ENCODE assay signal across 8 cellular contexts in the genomic region with DNA sequence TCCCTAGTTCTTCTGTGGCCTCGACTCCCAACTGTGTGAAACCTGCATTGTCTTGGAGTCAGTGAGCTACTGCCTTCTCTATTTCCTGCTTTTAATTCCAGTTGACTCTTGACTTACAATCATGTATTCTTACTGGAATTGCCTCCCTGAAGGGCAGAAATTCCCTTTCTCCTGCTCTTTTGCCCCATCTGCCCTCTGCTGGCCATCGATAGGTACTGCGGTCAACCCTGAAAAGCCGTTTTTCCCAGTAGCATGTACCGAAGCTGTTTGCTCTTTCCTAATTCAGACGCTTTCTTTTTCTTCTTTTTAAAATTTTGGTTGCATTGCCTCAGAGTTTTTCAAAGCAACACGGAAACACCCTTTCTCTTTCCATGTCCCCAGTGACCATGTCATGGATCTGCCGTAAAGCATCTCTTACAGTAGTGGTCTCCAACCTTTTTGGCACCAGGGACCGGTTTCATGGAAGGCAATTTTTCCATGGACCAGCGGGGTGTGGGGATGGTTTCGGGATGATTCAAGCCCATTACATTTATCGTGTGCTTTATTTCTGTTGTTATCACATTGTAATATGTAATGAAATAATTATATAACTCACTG.
DNase-seq lines count a peak whose midpoint lies in the region; ATAC-seq and TF ChIP-seq lines count a peak whose summit lies in the region.

No MANE protein-coding gene starts in this region.

- ATAC-seq in DND-41 (ENCODE audit: insufficient read depth, low read depth) (peak; percentile 45; the same call in 1 of the 3 replicates), GM21390 (IDR thresholded peaks at IDR 0.05; ENCODE audit: unreplicated experiment) (no peak)

- no peaks in the 10 kb centered on the region for H4K20me1 ChIP-seq in DND-41 (ENCODE audit: insufficient read depth, low read length)

- in situ Hi-C loops in astrocyte of the cerebellum (cut with HindIII; ENCODE audit: low sequenced_read_pairs) = no loop called here

- H3K4me1 ChIP-seq in DND-41 (ENCODE audit: insufficient read depth, low read length) = no peaks in the 10 kb centered on the region
- no peaks in the 10 kb centered on the region for H3K4me1 ChIP-seq in skeletal muscle satellite cell (ENCODE audit: control insufficient read depth, insufficient read depth, low read length)

- H3K4me2 ChIP-seq in DND-41 (ENCODE audit: insufficient read depth, low read length) (no peak overlapping the region), skeletal muscle satellite cell (ENCODE audit: low read length) (peak overlapping the region; percentile 69)

- H3K27me3 ChIP-seq in DND-41 (ENCODE audit: insufficient read depth, low read length, poor library complexity) (no peaks in the 10 kb centered on the region), skeletal muscle satellite cell (ENCODE audit: control insufficient read depth, insufficient read depth, low read length) (peaks cover 5% of the 10 kb centered on the region)

- DNase-seq in DND-41 = peak; percentile 42
- peak; percentile 32 for DNase-seq in HuH-7 (ENCODE audit: low spot score)
- DNase-seq in SK-N-DZ (ENCODE audit: low spot score) = peak; percentile 53
- no peak for DNase-seq in astrocyte of the cerebellum (ENCODE audit: low read depth)
- DNase-seq in hypothalamus (lab: John Stamatoyannopoulos, UW) = peak in 32 of 51 donors; percentile 3 to 59 (median 22)
- DNase-seq in middle frontal gyrus (ENCODE audit: extremely low spot score, low spot score) = no peak

- no peaks in the 10 kb centered on the region for H3K79me2 ChIP-seq in DND-41 (ENCODE audit: insufficient read depth, low read length)

- TF ChIP-seq CTCF in DND-41 (IDR thresholded peaks at IDR 0.05; ENCODE audit: borderline replicate concordance, extremely low read depth, low read length, poor library complexity, severe bottlenecking) = peak; percentile 94
- peak; percentile 94 for TF ChIP-seq CTCF in astrocyte of the cerebellum (IDR thresholded peaks at IDR 0.05; ENCODE audit: low read depth, low read length, missing control alignments)

- no peak overlapping the region for H3K9ac ChIP-seq in DND-41 (ENCODE audit: low read depth, low read length)
- no peak overlapping the region for H3K9ac ChIP-seq in skeletal muscle satellite cell (ENCODE audit: low read depth, low read length)

- H2AFZ ChIP-seq in DND-41 (ENCODE audit: low read depth, low read length) = no peak overlapping the region; the same call in 1 of the 2 replicates

- H3K9me3 ChIP-seq in DND-41 (ENCODE audit: insufficient read depth, low read length, severe bottlenecking) = no peaks in the 10 kb centered on the region
- H3K9me3 ChIP-seq in skeletal muscle satellite cell (replicated peaks; ENCODE audit: low read length) = no peaks in the 10 kb centered on the region

- H3K36me3 ChIP-seq in DND-41 (ENCODE audit: insufficient read depth, low read length) = no peaks in the 10 kb centered on the region
- no peaks in the 10 kb centered on the region for H3K36me3 ChIP-seq in skeletal muscle satellite cell (ENCODE audit: insufficient read depth, low read length)

- H3K4me3 ChIP-seq in DND-41 (ENCODE audit: low read depth in 1 of 2, low read length in 2 of 2) (no peak overlapping the region), astrocyte of the cerebellum (ENCODE audit: low read depth, low read length) (peak overlapping the region; percentile 1), skeletal muscle satellite cell (ENCODE audit: low read length) (peak overlapping the region; percentile 55)

- H3K27ac ChIP-seq in DND-41 (ENCODE audit: low read length) = no peak overlapping the region

Comparison
In these comparisons a context has a peak if more than half of its experiments do, and no peak if none do; other contexts are left out.
1. DNase-seq: peak in DND-41 (single experiment), HuH-7 (single experiment), SK-N-DZ (single experiment) and hypothalamus (32 of 51); none in astrocyte of the cerebellum (single experiment) and middle frontal gyrus (single experiment).
2. H3K4me3 ChIP-seq: peak in astrocyte of the cerebellum (single experiment) and skeletal muscle satellite cell (single experiment); none in DND-41 (0 of 2).